8 cellular contexts compared by ENCODE assay signal in the genomic region with DNA sequence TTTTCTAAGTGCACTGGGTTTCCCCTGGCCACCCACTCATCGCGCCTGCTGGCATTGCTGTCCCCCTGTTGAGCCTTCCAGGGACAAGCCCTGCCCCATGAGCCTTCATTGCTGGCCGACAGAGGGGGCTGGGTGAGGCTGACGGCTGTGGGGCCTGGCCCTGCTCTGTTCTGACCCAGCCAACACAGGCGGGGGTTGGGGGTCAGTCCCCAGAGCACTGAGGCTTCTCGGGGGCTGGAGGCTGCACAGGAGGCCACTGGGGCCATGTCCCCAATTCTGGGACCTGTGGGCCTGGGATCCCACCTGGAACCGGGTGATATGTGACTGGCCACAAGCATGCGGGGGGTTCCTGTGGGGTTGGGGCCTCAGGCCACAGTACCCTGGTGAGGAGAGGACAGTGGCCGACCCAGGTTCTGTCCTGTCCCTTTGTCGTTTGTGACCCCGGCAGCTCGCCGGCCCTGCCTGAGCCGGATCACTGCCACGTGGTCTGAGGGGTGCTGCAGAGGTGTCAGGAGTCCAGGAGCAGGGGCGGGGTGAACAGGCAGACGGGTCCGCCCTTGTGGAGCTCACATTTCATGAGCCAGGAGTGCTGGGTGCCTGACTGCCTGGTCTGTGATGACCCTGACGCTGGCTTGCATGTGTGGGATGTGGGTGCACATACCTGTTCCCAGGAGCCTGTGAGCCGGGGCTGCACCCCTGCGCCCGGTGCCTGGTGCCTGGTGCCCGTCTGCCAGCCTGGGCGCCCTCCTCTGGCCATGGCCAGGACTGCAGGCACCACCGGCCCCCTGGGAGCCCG. TPM values are rescaled to one million over a fixed set of nuclear protein-coding genes. Genes with fewer than 3 reads are reported as not detected.
A peak's percentile ranks its signal among the peaks of the same experiment; 100 is the strongest.
DNase-seq lines count a peak whose midpoint lies in the region; ATAC-seq and TF ChIP-seq lines count a peak whose summit lies in the region.

No MANE protein-coding gene starts in this region.

- H3K4me3 ChIP-seq in kidney epithelial cell (ENCODE audit: low read depth, low read length): no peak overlapping the region

- H3K27me3 Mint-ChIP-seq in CD14-positive monocyte (ENCODE audit: low read depth in 3 of 3): peaks cover 13 to 28% (median 14%) of the 10 kb centered on the region in 3 donors

- H3K27me3 ChIP-seq in kidney epithelial cell (ENCODE audit: control insufficient read depth, insufficient read depth, low read length): peaks cover 23% of the 10 kb centered on the region

- ATAC-seq in GM18873 (IDR thresholded peaks at IDR 0.05; ENCODE audit: low FRiP score, unreplicated experiment): no peak

- H3K9me3 Mint-ChIP-seq in CD14-positive monocyte: no peaks in the 10 kb centered on the region

- DNase-seq in CD14-positive monocyte (ENCODE audit: low spot score): no peak
- DNase-seq in HPDE6-E6E7 (ENCODE audit: extremely low spot score): peak; percentile 88
- peak; percentile 18 for DNase-seq in T1000 (lab: John Stamatoyannopoulos, UW)
- DNase-seq in astrocyte of the hippocampus (ENCODE audit: low read depth, low spot score): peak; percentile 71
- no peak for DNase-seq in kidney epithelial cell (ENCODE audit: low read depth)
- peak; percentile 33 for DNase-seq in stimulated activated CD8-positive, alpha-beta memory T cell treated with anti-CD3 and anti-CD28 coated beads, Interleukin-15, amount 100 ng/mL, for 1 hour (ENCODE audit: low read depth)
- DNase-seq in GDM1 (lab: John Stamatoyannopoulos, UW): no peak

- TF ChIP-seq CTCF in CD14-positive monocyte (IDR thresholded peaks at IDR 0.05) (peak; percentile 81), kidney epithelial cell (IDR thresholded peaks at IDR 0.05; ENCODE audit: insufficient read depth, low read length, poor library complexity, severe bottlenecking) (peak; percentile 75)

- no peaks in the 10 kb centered on the region for H3K36me3 ChIP-seq in kidney epithelial cell (ENCODE audit: control insufficient read depth, insufficient read depth, low read length)

- no peaks in the 10 kb centered on the region for H3K4me1 Mint-ChIP-seq in CD14-positive monocyte

- no peak overlapping the region for H3K27ac Mint-ChIP-seq in CD14-positive monocyte

- no peak overlapping the region for H3K4me3 Mint-ChIP-seq in CD14-positive monocyte

- peaks cover 22 to 32% of the 10 kb centered on the region in 2 donors for H3K36me3 Mint-ChIP-seq in CD14-positive monocyte

- intact Hi-C loops in CD14-positive monocyte (cut with micrococcal nuclease): no loop called here

RNA-seq across cellular contexts. Expression of a gene that starts 2.1 kb away (rescaled TPM):
- not detected for polyA plus RNA-seq in CD14-positive monocyte
- total RNA-seq in kidney epithelial cell: not detected in 2 replicates

RNA-seq across cellular contexts. Expression of a gene that starts 18.3 kb away (rescaled TPM):
- 10 to 100 TPM; 11.2 to 14.1 TPM for polyA plus RNA-seq in CD14-positive monocyte
- total RNA-seq in kidney epithelial cell: 109 and 121 TPM in 2 replicates

RNA-seq across cellular contexts. Expression of a gene that starts 36.6 kb away (rescaled TPM):
- polyA plus RNA-seq in CD14-positive monocyte: not detected
- 65.4 and 107 TPM in 2 replicates for total RNA-seq in kidney epithelial cell

RNA-seq across cellular contexts. Expression of a gene that starts 55.2 kb away (rescaled TPM):
- not detected for polyA plus RNA-seq in CD14-positive monocyte
- total RNA-seq in kidney epithelial cell: 12.8 and 19.2 TPM in 2 replicates

Comparison
In these comparisons a context has a peak if more than half of its experiments do, and no peak if none do; other contexts are left out.
1. DNase-seq: peak in HPDE6-E6E7 (single experiment), T1000 (single experiment), astrocyte of the hippocampus (single experiment) and stimulated activated CD8-positive, alpha-beta memory T cell treated with anti-CD3 and anti-CD28 coated beads, Interleukin-15, amount 100 ng/mL, for 1 hour (single experiment); none in CD14-positive monocyte (single experiment), kidney epithelial cell (single experiment) and GDM1 (single experiment).